ENCODE assay signal across 8 cellular contexts in genomic region chr3:183515968-183516851, GRCh38. TPM values are rescaled to one million over a fixed set of nuclear protein-coding genes. Genes with fewer than 3 reads are reported as not detected.
DNase-seq lines count a peak whose midpoint lies in the region; ATAC-seq lines count a peak whose summit lies in the region.

No MANE protein-coding gene starts in this region.

- CTCF ChIA-PET in activated CD8-positive, alpha-beta memory T cell treated with anti-CD3 and anti-CD28 coated beads, Interleukin-2, amount 10 ng/mL, durations not matched to agents 7 days and 5 days (lab: Charles Lee), result interaction anchor here (0.8 to 1.6 kb wide), 4 partner anchors 11 to 35 kb away, joined by 3 to 4 read pairs (median 4); no protein-coding TSS in a partner anchor

- no peaks in the 10 kb centered on the region for H3K9me3 Mint-ChIP-seq in activated CD8-positive, alpha-beta memory T cell treated with anti-CD3 and anti-CD28 coated beads, Interleukin-2, amount 10 ng/mL, durations not matched to agents 7 days and 5 days (ENCODE audit: low read depth)
- no peaks in the 10 kb centered on the region for H3K9me3 Mint-ChIP-seq in naive thymus-derived CD8-positive, alpha-beta T cell

- no peaks in the 10 kb centered on the region for H3K27me3 ChIP-seq in HAP-1 (ENCODE audit: low read depth)

- peak; percentile 53 for ATAC-seq in HG03558 (IDR thresholded peaks at IDR 0.05; ENCODE audit: extremely low read depth, unreplicated experiment)
- ATAC-seq in activated CD8-positive, alpha-beta memory T cell treated with anti-CD3 and anti-CD28 coated beads, Interleukin-2, amount 10 ng/mL, durations not matched to agents 7 days and 5 days, result peak; percentile 75
- peak; percentile 74 to 83 for ATAC-seq in naive thymus-derived CD8-positive, alpha-beta T cell

- DNase-seq in activated CD8-positive, alpha-beta memory T cell treated with anti-CD3 and anti-CD28 coated beads for 1 hour (ENCODE audit: extremely low read depth in 1 of 2, low read depth in 1 of 2), result peak; percentile 34 to 42
- DNase-seq in activated CD8-positive, alpha-beta memory T cell treated with anti-CD3 and anti-CD28 coated beads, Interleukin-2, amount 50 U/mL, for 48 hours, result no peak
- DNase-seq in activated CD8-positive, alpha-beta memory T cell treated with anti-CD3 and anti-CD28 coated beads, Interleukin-2, amount 10 ng/mL, durations not matched to agents 7 days and 5 days, result peak; percentile 80
- peak; percentile 25 to 88 (median 77) for DNase-seq in naive thymus-derived CD8-positive, alpha-beta T cell
- DNase-seq in NCI-H510A treated with DMSO at 0.1 percent for 48 hours (lab: John Stamatoyannopoulos, UW), result no peak
- no peak for DNase-seq in HAP-1 (ENCODE audit: low spot score in 2 of 2)
- DNase-seq in NCI-H510A (lab: John Stamatoyannopoulos, UW), result no peak

- peak overlapping the region; percentile 90 for H3K27ac Mint-ChIP-seq in activated CD8-positive, alpha-beta memory T cell treated with anti-CD3 and anti-CD28 coated beads, Interleukin-2, amount 10 ng/mL, durations not matched to agents 7 days and 5 days
- peak overlapping the region; percentile 81 to 98 (median 94) for H3K27ac Mint-ChIP-seq in naive thymus-derived CD8-positive, alpha-beta T cell

- peak overlapping the region; percentile 11 for H3K4me3 Mint-ChIP-seq in activated CD8-positive, alpha-beta memory T cell treated with anti-CD3 and anti-CD28 coated beads, Interleukin-2, amount 10 ng/mL, durations not matched to agents 7 days and 5 days
- H3K4me3 Mint-ChIP-seq in naive thymus-derived CD8-positive, alpha-beta T cell, result peak overlapping the region; percentile 10 to 79 (median 68)

- no peaks in the 10 kb centered on the region for H3K27me3 Mint-ChIP-seq in activated CD8-positive, alpha-beta memory T cell treated with anti-CD3 and anti-CD28 coated beads, Interleukin-2, amount 10 ng/mL, durations not matched to agents 7 days and 5 days
- no peaks in the 10 kb centered on the region for H3K27me3 Mint-ChIP-seq in naive thymus-derived CD8-positive, alpha-beta T cell

- in situ Hi-C loops in HAP-1 (cut with MboI; ENCODE audit: low sequenced_read_pairs), result no loop called here

- H3K36me3 ChIP-seq in HAP-1 (replicated peaks), result no peaks in the 10 kb centered on the region

- H3K36me3 Mint-ChIP-seq in activated CD8-positive, alpha-beta memory T cell treated with anti-CD3 and anti-CD28 coated beads, Interleukin-2, amount 10 ng/mL, durations not matched to agents 7 days and 5 days, result peaks cover 26% of the 10 kb centered on the region
- peaks cover 0 to 32% (median 9%) of the 10 kb centered on the region in 3 donors for H3K36me3 Mint-ChIP-seq in naive thymus-derived CD8-positive, alpha-beta T cell

- no peaks in the 10 kb centered on the region for H3K9me3 ChIP-seq in HAP-1

- no peak overlapping the region for H3K4me3 ChIP-seq in HAP-1

- POLR2A ChIA-PET in naive thymus-derived CD8-positive, alpha-beta T cell (lab: Charles Lee), result interaction anchor here (0.6 to 6.2 kb wide), 8 partner anchors 12 to 181 kb away, joined by 3 to 41 read pairs (median 4); partner anchors contain the start of genes KLHL24, KLHL6 and YEATS2

- peaks cover 63% of the 10 kb centered on the region for H3K4me1 Mint-ChIP-seq in activated CD8-positive, alpha-beta memory T cell treated with anti-CD3 and anti-CD28 coated beads, Interleukin-2, amount 10 ng/mL, durations not matched to agents 7 days and 5 days
- peaks cover 42 to 87% (median 81%) of the 10 kb centered on the region in 4 donors for H3K4me1 Mint-ChIP-seq in naive thymus-derived CD8-positive, alpha-beta T cell

- peaks cover 11% of the 10 kb centered on the region for H3K4me1 ChIP-seq in HAP-1

RNA-seq across cellular contexts. Expression of gene KLHL6, which starts 39.3 kb away (rescaled TPM):
- 10 to 100 TPM; 30.9 to 31.5 TPM for total RNA-seq in activated CD8-positive, alpha-beta memory T cell treated with anti-CD3 and anti-CD28 coated beads, Interleukin-2, amount 10 ng/mL, durations not matched to agents 7 days and 5 days
- 10 to 100 TPM; 58.9 to 59.0 TPM for total RNA-seq in naive thymus-derived CD8-positive, alpha-beta T cell
- 10 to 100 TPM in 2 of 3 donors, 1 to 10 TPM in 1; 7.6 to 20.7 (median 18.6) TPM for polyA plus RNA-seq in naive thymus-derived CD8-positive, alpha-beta T cell

Comparison
In these comparisons a context has a peak if more than half of its experiments do, and no peak if none do; other contexts are left out.
1. DNase-seq: peak in activated CD8-positive, alpha-beta memory T cell treated with anti-CD3 and anti-CD28 coated beads for 1 hour (2 of 2), activated CD8-positive, alpha-beta memory T cell treated with anti-CD3 and anti-CD28 coated beads, Interleukin-2, amount 10 ng/mL, durations not matched to agents 7 days and 5 days (single experiment) and naive thymus-derived CD8-positive, alpha-beta T cell (10 of 10); none in activated CD8-positive, alpha-beta memory T cell treated with anti-CD3 and anti-CD28 coated beads, Interleukin-2, amount 50 U/mL, for 48 hours (single experiment), NCI-H510A treated with DMSO at 0.1 percent for 48 hours (single experiment), HAP-1 (0 of 2) and NCI-H510A (single experiment).
2. Peak in every context shown above with its lines, with median percentiles within 50 percentile points of each other: ATAC-seq.